8 cellular contexts compared by ENCODE assay signal in genomic region chr7:128693373-128694015, GRCh38. TPM values are rescaled to one million over a fixed set of nuclear protein-coding genes. Genes with fewer than 3 reads are reported as not detected.
"Had no signal": no experiment of that assay in that cellular context is flagged by ENCODE, and none has a peak within 500 bp of the region (broad histone marks: within the 10 kb centered on the region; RNA-seq: fewer than 3 reads in every experiment).

No MANE protein-coding gene starts in this region.

- H3K36me3 ChIP-seq: HAP-1 had no signal

- H3K9me3 Mint-ChIP-seq: HFFc6, IgD-negative memory B cell had no signal

- H3K27ac ChIP-seq: GM23248, HL-60 had no signal

- H3K9ac ChIP-seq: GM23248 had no signal

- H3K4me3 ChIP-seq: GM23248, HAP-1 had no signal

- H2AFZ ChIP-seq: GM23248 had no signal

- H3K9me3 ChIP-seq: HAP-1 had no signal

- H3K36me3 Mint-ChIP-seq: IgD-negative memory B cell had no signal

- DNase-seq: GM23248, GOT3, H7, HFFc6 had no signal

- ATAC-seq: HCT116 had no signal

- H3K4me3 Mint-ChIP-seq: HFFc6, IgD-negative memory B cell had no signal

- H3K27ac Mint-ChIP-seq: HFFc6 had no signal

RNA-seq across cellular contexts. Expression of gene GARIN1A, which starts 21.4 kb away (rescaled TPM):
- total RNA-seq: H7 had no signal
